In the genomic region with DNA sequence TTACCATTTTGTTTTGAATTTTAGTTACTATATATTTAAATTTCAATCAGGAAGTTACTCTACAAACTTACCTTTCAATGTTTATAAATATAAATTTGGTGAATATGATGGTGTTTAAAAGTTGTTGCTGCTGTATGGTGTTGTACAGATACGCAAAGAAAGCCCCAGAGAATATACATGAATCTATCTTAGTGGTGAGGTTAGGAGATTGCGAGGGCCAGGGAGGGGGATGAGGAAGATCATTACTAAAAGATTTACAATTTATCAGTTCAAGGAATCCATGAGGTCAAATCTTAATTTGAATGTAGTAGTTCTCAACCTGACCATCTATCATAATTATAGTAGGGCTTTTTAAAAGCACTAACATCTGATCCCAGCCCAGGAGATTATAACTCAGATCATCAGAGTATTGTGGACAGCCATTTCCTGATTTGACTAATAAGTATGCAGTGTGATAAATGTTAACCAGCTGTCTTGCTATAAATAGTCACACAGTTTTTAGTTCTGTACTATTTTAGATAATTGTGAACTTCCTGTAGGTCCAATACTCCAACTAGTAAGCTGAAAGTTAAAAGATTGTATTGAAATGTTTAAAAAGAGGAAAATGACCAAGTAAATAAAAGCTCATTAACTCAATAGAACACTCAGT, we compare ENCODE assay signal across 9 cellular contexts. TPM values are rescaled to one million over a fixed set of nuclear protein-coding genes. Genes with fewer than 3 reads are reported as not detected.
DNase-seq lines count a peak whose midpoint lies in the region; ATAC-seq, FAIRE-seq and TF ChIP-seq lines count a peak whose summit lies in the region.
"Had no signal": no experiment of that assay in that cellular context is flagged by ENCODE, and none has a peak within 500 bp of the region (broad histone marks: within the 10 kb centered on the region; RNA-seq: fewer than 3 reads in every experiment).

No MANE protein-coding gene starts in this region.

- H3K36me3 Mint-ChIP-seq in GM23338 (ENCODE audit: low read depth) = peaks cover 12% of the 10 kb centered on the region; the same call in 2 of the 3 replicates

- peak overlapping the region; percentile 4; the same call in 1 of the 2 replicates for H3K4me3 ChIP-seq in BLaER1
- H3K4me3 ChIP-seq in K562 = no peak overlapping the region
- H3K4me3 ChIP-seq in GM23338 = no peak overlapping the region

- H3K9me2 ChIP-seq in GM23338 (ENCODE audit: insufficient read depth) = no peaks in the 10 kb centered on the region

- TF ChIP-seq RAD21 in K562 (CRISPR knock-in tag; conservative IDR thresholded peaks at IDR 0.05 in 1 of 2, IDR thresholded peaks at IDR 0.05 in 1 of 2) = no peak

- H3K4me1 Mint-ChIP-seq in GM23338 = peaks cover 7% of the 10 kb centered on the region; the same call in 2 of the 3 replicates

- H3K9me3 Mint-ChIP-seq in GM23338 = no peaks in the 10 kb centered on the region

- H3K36me3 ChIP-seq in BLaER1 = peaks cover 35% of the 10 kb centered on the region
- H3K36me3 ChIP-seq in K562 (ENCODE audit: control insufficient read depth, insufficient read depth, low read length) = peaks cover 71% of the 10 kb centered on the region
- H3K36me3 ChIP-seq in GM23338 (ENCODE audit: insufficient read depth) = no peaks in the 10 kb centered on the region; the same call in 1 of the 2 replicates

- ATAC-seq in GM19372 (IDR thresholded peaks at IDR 0.05; ENCODE audit: low read depth, unreplicated experiment) (peak; percentile 76), HG03175 (IDR thresholded peaks at IDR 0.05; ENCODE audit: unreplicated experiment) (peak; percentile 90), K562 (no peak), GM23338 (no peak)

- no peaks in the 10 kb centered on the region for H3F3A ChIP-seq in GM23338 (replicated peaks; ENCODE audit: low read depth)

- H3K4me1 ChIP-seq in BLaER1 (peaks cover 70% of the 10 kb centered on the region), K562 (replicated peaks in 1 of 2; ENCODE audit: control insufficient read depth in 2 of 2, insufficient read depth in 2 of 2, low read length in 2 of 2) (no peaks in the 10 kb centered on the region), GM23338 (ENCODE audit: insufficient read depth) (peaks cover 2% of the 10 kb centered on the region; the same call in 1 of the 2 replicates)

- no peak overlapping the region for H3K27ac Mint-ChIP-seq in GM23338

- H4K20me1 ChIP-seq in BLaER1 = peaks cover 17% of the 10 kb centered on the region
- no peaks in the 10 kb centered on the region for H4K20me1 ChIP-seq in K562 (replicated peaks; ENCODE audit: control insufficient read depth, insufficient read depth, low read length)
- no peaks in the 10 kb centered on the region for H4K20me1 ChIP-seq in GM23338 (replicated peaks; ENCODE audit: insufficient read depth)

- CTCF ChIA-PET in K562 (lab: Yijun Ruan, JAX; ENCODE audit: low intra/inter-chr PET ratio) = interaction anchor here (0.5 kb wide), 1 partner anchor 183 kb away, joined by 4 read pairs; no protein-coding TSS in a partner anchor

- H3K9me3 ChIP-seq in BLaER1 = no peaks in the 10 kb centered on the region
- H3K9me3 ChIP-seq in K562 (replicated peaks; ENCODE audit: control insufficient read depth, insufficient read depth, low read depth, low read length) = no peaks in the 10 kb centered on the region

- in situ Hi-C loops in K562 (cut with MboI) = loop anchor here (25.0 kb wide), 1 partner anchor 615 kb away; no protein-coding TSS in a partner anchor
- in situ Hi-C loops in KBM-7 (cut with MboI; ENCODE audit: low pct_unique_long_range_greater_than_20kb, low sequenced_read_pairs) = loop anchor here (25.0 kb wide), 1 partner anchor 165 kb away; no protein-coding TSS in a partner anchor
- in situ Hi-C loops in G401 (cut with HindIII; ENCODE audit: low sequenced_read_pairs) = no loop called here

- POLR2A ChIA-PET in K562 (lab: Yijun Ruan, JAX) = interaction anchor here (1.1 to 1.6 kb wide), 3 partner anchors 11 to 24 kb away, joined by 4 to 5 read pairs (median 4); a partner anchor contains a TSS

- H3K79me2 ChIP-seq in K562 (ENCODE audit: control insufficient read depth, insufficient read depth, low read length) = no peaks in the 10 kb centered on the region
- no peaks in the 10 kb centered on the region for H3K79me2 ChIP-seq in GM23338 (replicated peaks; ENCODE audit: insufficient read depth)

- TF ChIP-seq POLR2A in K562 (conservative IDR thresholded peaks at IDR 0.05) = no peak

- H2AFZ ChIP-seq in K562 (ENCODE audit: low read depth, low read length) = no peak overlapping the region
- no peak overlapping the region for H2AFZ ChIP-seq in GM23338

- H3K9ac ChIP-seq in BLaER1 = peak overlapping the region; percentile 8
- no peak overlapping the region for H3K9ac ChIP-seq in K562 (ENCODE audit: insufficient read depth in 1 of 2, low read depth in 2 of 2, low read length in 2 of 2)

- no TSS peak for BruUV-seq in K562 (replicated peaks; lab: Mats Ljungman, UMichigan)

- H3K27ac ChIP-seq in BLaER1 = peak overlapping the region; percentile 81
- H3K27ac ChIP-seq in K562 (ENCODE audit: extremely low read depth, low read depth, low read length) = no peak overlapping the region
- no peak overlapping the region for H3K27ac ChIP-seq in GM23338 (ENCODE audit: low read depth)

- no peak for TF ChIP-seq EP300 in K562 (IDR thresholded peaks at IDR 0.05; ENCODE audit: low read length)

- no peak for DNase-seq in K562 (ENCODE audit: extremely low read depth in 1 of 4, low spot score in 3 of 4)
- no peak for DNase-seq in GM23338 (ENCODE audit: low spot score)
- no peak for DNase-seq in NOMO-1 (lab: John Stamatoyannopoulos, UW; ENCODE audit: unreplicated experiment in 2 of 2)
- no peak for DNase-seq in KBM-7
- DNase-seq in G401 (ENCODE audit: low spot score) = no peak

- intact Hi-C loops in K562 (cut with micrococcal nuclease) = no loop called here

- WGBS in K562 (ENCODE audit: insufficient coverage, low coverage, missing lambda C conversion rate) = 93% methylated on average over 2 of the region's 2 CpGs

- H3K4me2 ChIP-seq in BLaER1 (peak overlapping the region; percentile 88), K562 (ENCODE audit: insufficient read depth, low read length) (no peak overlapping the region), GM23338 (no peak overlapping the region)

- H3K9me1 ChIP-seq in K562 (ENCODE audit: control insufficient read depth, insufficient read depth, low read length) = no peaks in the 10 kb centered on the region

- H3K4me3 Mint-ChIP-seq in GM23338 = no peak overlapping the region

- TF ChIP-seq CTCF in K562 (IDR thresholded peaks at IDR 0.05 in 2 of 3, conservative IDR thresholded peaks at IDR 0.05 in 1 of 3; ENCODE audit: insufficient read depth in 2 of 3, low read depth in 1 of 3, low read length in 3 of 3) (no peak), GM23338 (conservative IDR thresholded peaks at IDR 0.05; ENCODE audit: low read depth in 2 of 2) (no peak)

- no peaks in the 10 kb centered on the region for H3K27me3 ChIP-seq in BLaER1
- no peaks in the 10 kb centered on the region for H3K27me3 ChIP-seq in K562 (ENCODE audit: control insufficient read depth in 2 of 2, insufficient read depth in 2 of 2, low read length in 2 of 2)
- no peaks in the 10 kb centered on the region for H3K27me3 ChIP-seq in GM23338 (ENCODE audit: insufficient read depth)

- no peaks in the 10 kb centered on the region for H3K27me3 Mint-ChIP-seq in GM23338 (ENCODE audit: insufficient read depth, low read depth, poor library complexity)

- FAIRE-seq in K562 (lab: Jason Lieb, UNC) = no peak
- FAIRE-seq: TTC549 had no signal

RNA-seq across cellular contexts. Expression of a gene that starts 23.6 kb away (rescaled TPM):
- 26.3 and 87.3 TPM in 2 replicates for total RNA-seq in K562 (2011; cell fraction: chromatin; rRNA removed; ENCODE audit: low replicate concordance)
- 13.7 and 17.5 TPM in 2 replicates for total RNA-seq in K562 (2011; cell fraction: nucleolus; rRNA removed)
- total RNA-seq in K562 (2011; cell fraction: nucleoplasm; rRNA removed) = 43.6 and 70.5 TPM in 2 replicates
- 24.7 and 36.2 TPM in 2 replicates for total RNA-seq in K562 (2014; rRNA removed)
- 30.0 and 34.6 TPM in 2 replicates for total RNA-seq in K562 (2014; rRNA removed; fragmentation: Illumina TruSeq; extraction: Trizol)
- 26.9 and 27.2 TPM in 2 replicates for total RNA-seq in K562 (2015; rRNA removed; fragmentation: Illumina TruSeq; extraction: Trizol)
- 30.2 and 30.7 TPM in 2 replicates for total RNA-seq in K562 (2021)
- 21.2 and 37.2 TPM in 2 replicates for polyA plus RNA-seq in K562 (2011; rRNA removed)
- polyA plus RNA-seq in K562 (2011; cell fraction: cytosol; rRNA removed) = 3.3 and 9.0 TPM in 2 replicates
- 15.5 and 18.9 TPM in 2 replicates for polyA plus RNA-seq in K562 (2011; cell fraction: nucleus; rRNA removed)
- polyA plus RNA-seq in K562 (2012) = 33.9 and 36.5 TPM in 2 replicates
- 33.5 and 40.5 TPM in 2 replicates for polyA plus RNA-seq in K562 (2014; fragmentation: Illumina TruSeq; extraction: Trizol)
- polyA plus RNA-seq in K562 (2014; fragmentation: Nextera tagmentation; extraction: Ambion mirVana) = 10 to 100 TPM; 10.6 to 13.1 TPM
- polyA plus RNA-seq in K562 (2014; rRNA removed) = 36.7 and 42.6 TPM in 2 replicates
- 25.7 and 29.3 TPM in 2 replicates for polyA minus RNA-seq in K562 (2011; rRNA and poly(A)+ RNA removed)
- 5.5 and 7.5 TPM in 2 replicates for polyA minus RNA-seq in K562 (2011; cell fraction: cytosol; rRNA and poly(A)+ RNA removed)
- polyA minus RNA-seq in K562 (2011; cell fraction: nucleus; rRNA and poly(A)+ RNA removed) = 38.0 and 55.6 TPM in 2 replicates
- total RNA-seq in GM23338 (2014; rRNA removed; shearing (Covaris generic)) = 59.1 and 60.3 TPM in 2 replicates
- polyA plus RNA-seq in GM23338 (2016; fragmentation: Nextera tagmentation; extraction: Ambion mirVana) = 28.4 and 33.9 TPM in 2 replicates
- total RNA-seq in G401 (2014; rRNA removed; shearing (Covaris generic)) = 6.0 and 14.1 TPM in 2 replicates

RNA-seq across cellular contexts. Expression of a gene that starts 43.7 kb away (rescaled TPM):
- total RNA-seq in K562 (2011; cell fraction: chromatin; rRNA removed; ENCODE audit: low replicate concordance) = not detected in 2 replicates
- total RNA-seq in K562 (2011; cell fraction: nucleolus; rRNA removed) = not detected in 2 replicates
- not detected in 2 replicates for total RNA-seq in K562 (2011; cell fraction: nucleoplasm; rRNA removed)
- not detected in 2 replicates for total RNA-seq in K562 (2014; rRNA removed)
- not detected in 2 replicates for total RNA-seq in K562 (2014; rRNA removed; fragmentation: Illumina TruSeq; extraction: Trizol)
- total RNA-seq in K562 (2015; rRNA removed; fragmentation: Illumina TruSeq; extraction: Trizol) = not detected in 2 replicates
- total RNA-seq in K562 (2021) = not detected in 2 replicates
- not detected in 2 replicates for polyA plus RNA-seq in K562 (2011; rRNA removed)
- not detected in 2 replicates for polyA plus RNA-seq in K562 (2011; cell fraction: cytosol; rRNA removed)
- not detected in 2 replicates for polyA plus RNA-seq in K562 (2011; cell fraction: nucleus; rRNA removed)
- polyA plus RNA-seq in K562 (2012) = 0.05 and 0.15 TPM in 2 replicates
- polyA plus RNA-seq in K562 (2014; fragmentation: Illumina TruSeq; extraction: Trizol) = not detected in 2 replicates
- under 1 TPM; 0.06 to 0.07 TPM for polyA plus RNA-seq in K562 (2014; fragmentation: Nextera tagmentation; extraction: Ambion mirVana)
- polyA plus RNA-seq in K562 (2014; rRNA removed) = not detected in 2 replicates
- not detected in 2 replicates for polyA minus RNA-seq in K562 (2011; rRNA and poly(A)+ RNA removed)
- not detected in 2 replicates for polyA minus RNA-seq in K562 (2011; cell fraction: cytosol; rRNA and poly(A)+ RNA removed)
- not detected in 2 replicates for polyA minus RNA-seq in K562 (2011; cell fraction: nucleus; rRNA and poly(A)+ RNA removed)
- 0.73 and 1.5 TPM in 2 replicates for total RNA-seq in GM23338 (2014; rRNA removed; shearing (Covaris generic))
- 0.45 and 0.50 TPM in 2 replicates for polyA plus RNA-seq in GM23338 (2016; fragmentation: Nextera tagmentation; extraction: Ambion mirVana)
- not detected in 2 replicates for total RNA-seq in G401 (2014; rRNA removed; shearing (Covaris generic))

Comparison
In these comparisons a context has a peak if more than half of its experiments do, and no peak if none do; other contexts are left out.
1. ATAC-seq: peak in GM19372 (single experiment) and HG03175 (single experiment); none in K562 (single experiment) and GM23338 (single experiment).